In the genomic region with DNA sequence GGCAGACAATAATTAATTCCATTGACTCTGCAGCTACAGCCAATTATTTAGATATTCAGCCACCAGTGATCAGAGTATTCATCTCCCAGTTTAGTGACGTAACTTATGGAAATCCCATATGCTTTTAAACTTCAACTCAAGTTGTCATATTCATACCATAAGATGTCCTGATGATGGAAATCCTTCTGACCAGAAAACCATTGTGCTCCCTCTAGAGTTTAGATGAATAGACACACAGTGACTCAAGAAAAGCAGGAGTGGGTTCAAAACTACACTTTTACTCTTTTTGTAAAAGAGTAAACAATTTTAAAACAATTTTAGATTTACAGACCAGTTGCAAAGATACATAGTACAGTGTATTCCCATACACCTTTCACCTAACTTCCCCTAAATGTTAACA, we compare ENCODE assay signal across 17 cellular contexts.
"Had no signal": no experiment of that assay in that cellular context is flagged by ENCODE, and none has a peak within 500 bp of the region (broad histone marks: within the 10 kb centered on the region; RNA-seq: fewer than 3 reads in every experiment).

No MANE protein-coding gene starts in this region.

- H3K36me3 ChIP-seq: ascending aorta, esophagus squamous epithelium, lower lobe of right lung, spleen, thoracic aorta, upper lobe of left lung had no signal

- DNase-seq: activated CD4-positive, alpha-beta T cell treated with anti-CD3 and anti-CD28 coated beads, Interleukin-2, amount 50 U/mL, for 4 hours; activated gamma-delta T cell; activated T-cell treated with anti-CD3 and anti-CD28 coated beads, Interleukin-2, amount 50 U/mL, for 72 hours; dermis blood vessel endothelial cell; effector memory CD4-positive, alpha-beta T cell; esophagus squamous epithelium; foreskin fibroblast; hippocampal formation; lower lobe of right lung; midbrain; spleen; stimulated activated CD4-positive, alpha-beta T cell treated with anti-CD3 and anti-CD28 coated beads, Interleukin-4, amount 100 ng/mL, for 4 hours; upper lobe of left lung had no signal

- ATAC-seq: activated T-cell treated with anti-CD3 and anti-CD28 coated beads, Interleukin-2, amount 50 U/mL, for 72 hours; lower lobe of right lung; stimulated activated memory B cell treated with anti-CD40 and anti-IgM and Interleukin-4, amounts not matched to agents 10 μg/mL and 1 μg/mL and 100 μg/mL, for 72 hours had no signal

- H3K4me1 ChIP-seq: ascending aorta, esophagus squamous epithelium, lower lobe of right lung, spleen, upper lobe of left lung had no signal

- H3K4me3 ChIP-seq: ascending aorta, esophagus squamous epithelium, lower lobe of right lung, spleen, thoracic aorta, upper lobe of left lung had no signal

- FAIRE-seq: endothelial cell of umbilical vein had no signal

- H3K27me3 ChIP-seq: ascending aorta, esophagus squamous epithelium, spleen, upper lobe of left lung had no signal

- H3K9me3 ChIP-seq: ascending aorta, esophagus squamous epithelium, lower lobe of right lung, spleen, thoracic aorta, upper lobe of left lung had no signal

- H3K27ac ChIP-seq: ascending aorta, esophagus squamous epithelium, lower lobe of right lung, spleen, thoracic aorta, upper lobe of left lung had no signal
